18 cellular contexts compared by ENCODE assay signal in the genomic region with DNA sequence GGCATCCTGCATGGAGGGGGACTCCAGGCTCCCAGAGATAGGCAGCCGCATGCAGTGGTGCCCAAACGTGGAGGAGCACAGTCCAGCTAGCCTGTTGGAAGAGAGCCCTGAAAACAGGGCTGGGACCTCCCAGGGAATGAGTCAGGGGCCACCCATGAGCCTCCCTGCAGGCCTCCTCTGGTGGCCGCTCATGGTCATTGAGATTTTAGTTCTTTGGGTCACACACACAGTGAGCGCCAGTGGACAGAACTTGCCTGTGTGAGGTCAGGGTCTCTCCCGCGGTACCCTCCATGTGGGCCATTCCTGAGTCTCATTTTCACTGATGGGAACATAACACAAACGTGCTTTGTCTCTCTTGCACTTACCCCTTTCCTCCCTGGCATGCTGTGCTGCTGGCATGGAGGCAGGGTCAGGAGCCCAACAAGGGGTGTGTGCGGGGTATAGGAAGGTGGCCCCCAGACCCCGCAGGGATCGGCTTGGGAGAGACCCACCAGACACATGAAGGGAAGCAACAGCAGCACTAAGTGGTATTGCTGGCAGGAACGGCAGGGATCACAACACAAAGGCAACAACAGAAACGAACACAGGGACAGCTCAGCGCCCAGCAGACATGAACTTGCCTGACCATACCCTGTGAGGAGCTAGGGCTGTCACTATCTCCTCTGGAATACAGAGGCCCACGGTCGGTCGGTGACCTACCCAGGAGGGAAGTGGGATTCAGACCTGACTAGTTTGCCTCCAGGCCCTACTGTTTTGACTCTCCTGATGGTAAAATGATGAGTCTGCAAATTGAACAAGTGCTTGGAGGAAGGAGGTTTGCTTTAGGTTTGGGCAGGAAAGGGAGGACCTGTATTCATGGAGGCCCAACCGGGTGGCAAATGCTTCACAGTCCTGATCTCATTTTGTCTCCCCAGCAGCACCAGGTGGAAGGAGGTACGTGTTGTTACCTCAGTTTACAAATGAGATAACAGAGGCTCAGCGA. TPM values are rescaled to one million over a fixed set of nuclear protein-coding genes. Genes with fewer than 3 reads are reported as not detected.
A peak's percentile ranks its signal among the peaks of the same experiment; 100 is the strongest.
DNase-seq lines count a peak whose midpoint lies in the region; ATAC-seq and TF ChIP-seq lines count a peak whose summit lies in the region.
"Had no signal": no experiment of that assay in that cellular context is flagged by ENCODE, and none has a peak within 500 bp of the region (broad histone marks: within the 10 kb centered on the region; RNA-seq: fewer than 3 reads in every experiment).

No MANE protein-coding gene starts in this region.

- no peaks in the 10 kb centered on the region for H3K79me2 ChIP-seq in PC-9 (ENCODE audit: low read depth)

- no peaks in the 10 kb centered on the region for H3K4me1 ChIP-seq in PC-9 (replicated peaks; ENCODE audit: insufficient read depth)
- H3K4me1 ChIP-seq: colonic mucosa, pancreas had no signal

- no peaks in the 10 kb centered on the region for H3K36me3 ChIP-seq in PC-9 (ENCODE audit: low read depth)
- H3K36me3 ChIP-seq: colonic mucosa, pancreas had no signal

- no peaks in the 10 kb centered on the region for H4K20me1 ChIP-seq in PC-9 (ENCODE audit: insufficient read depth)

- H2AFZ ChIP-seq in PC-9: no peak overlapping the region

- H3K9me2 ChIP-seq in PC-9 (ENCODE audit: insufficient read depth): no peaks in the 10 kb centered on the region

- CTCF ChIA-PET in WTC11 (lab: Charles Lee) (interaction anchor here (1.7 kb wide), 1 partner anchor 133 kb away, joined by 4 read pairs; no protein-coding TSS in a partner anchor), PC-9 (lab: Charles Lee) (no interaction called here)

- H3K4me3 Mint-ChIP-seq in activated T-cell treated with anti-CD3 and anti-CD28 coated beads, Interleukin-2, amount 50 U/mL, for 24 hours: no peak overlapping the region
- no peak overlapping the region for H3K4me3 Mint-ChIP-seq in activated T-cell treated with anti-CD3 and anti-CD28 coated beads, Interleukin-2, amount 50 U/mL, for 4 hours
- no peak overlapping the region for H3K4me3 Mint-ChIP-seq in WTC11
- H3K4me3 Mint-ChIP-seq: activated naive CD4-positive, alpha-beta T cell treated with anti-CD3 and anti-CD28 coated beads, Interleukin-2, amount 10 ng/mL, durations not matched to agents 7 days and 5 days; T-cell had no signal

- no peaks in the 10 kb centered on the region for H3K9me3 Mint-ChIP-seq in activated T-cell treated with anti-CD3 and anti-CD28 coated beads, Interleukin-2, amount 50 U/mL, for 24 hours
- no peaks in the 10 kb centered on the region for H3K9me3 Mint-ChIP-seq in activated T-cell treated with anti-CD3 and anti-CD28 coated beads, Interleukin-2, amount 50 U/mL, for 4 hours
- peaks cover 3% of the 10 kb centered on the region; the same call in 1 of the 2 replicates for H3K9me3 Mint-ChIP-seq in WTC11
- H3K9me3 Mint-ChIP-seq: activated naive CD4-positive, alpha-beta T cell treated with anti-CD3 and anti-CD28 coated beads, Interleukin-2, amount 10 ng/mL, durations not matched to agents 7 days and 5 days; T-cell had no signal

- no peaks in the 10 kb centered on the region for H3K27me3 ChIP-seq in layer of hippocampus (ENCODE audit: control insufficient read depth, insufficient read depth, low read length)
- no peaks in the 10 kb centered on the region for H3K27me3 ChIP-seq in PC-9 (ENCODE audit: insufficient read depth, low read depth)
- H3K27me3 ChIP-seq: colonic mucosa, pancreas, upper lobe of left lung had no signal

- H3K4me1 Mint-ChIP-seq in activated T-cell treated with anti-CD3 and anti-CD28 coated beads, Interleukin-2, amount 50 U/mL, for 24 hours (ENCODE audit: low read depth): peaks cover 31% of the 10 kb centered on the region
- H3K4me1 Mint-ChIP-seq in activated T-cell treated with anti-CD3 and anti-CD28 coated beads, Interleukin-2, amount 50 U/mL, for 4 hours (ENCODE audit: low read depth): peaks cover 23% of the 10 kb centered on the region
- no peaks in the 10 kb centered on the region; the same call in 1 of the 2 replicates for H3K4me1 Mint-ChIP-seq in WTC11

- TF ChIP-seq CTCF in WTC11 (IDR thresholded peaks at IDR 0.05) (no peak), PC-9 (conservative IDR thresholded peaks at IDR 0.05) (no peak)

- H3F3A ChIP-seq in PC-9 (ENCODE audit: insufficient read depth, low read depth): no peaks in the 10 kb centered on the region

- H3K36me3 Mint-ChIP-seq in activated T-cell treated with anti-CD3 and anti-CD28 coated beads, Interleukin-2, amount 50 U/mL, for 24 hours (ENCODE audit: low read depth): no peaks in the 10 kb centered on the region
- peaks cover 7% of the 10 kb centered on the region for H3K36me3 Mint-ChIP-seq in activated T-cell treated with anti-CD3 and anti-CD28 coated beads, Interleukin-2, amount 50 U/mL, for 4 hours (ENCODE audit: insufficient read depth)
- no peaks in the 10 kb centered on the region for H3K36me3 Mint-ChIP-seq in WTC11

- H3K27me3 Mint-ChIP-seq in activated T-cell treated with anti-CD3 and anti-CD28 coated beads, Interleukin-2, amount 50 U/mL, for 24 hours: no peaks in the 10 kb centered on the region
- H3K27me3 Mint-ChIP-seq in activated T-cell treated with anti-CD3 and anti-CD28 coated beads, Interleukin-2, amount 50 U/mL, for 4 hours (ENCODE audit: low read depth): no peaks in the 10 kb centered on the region
- H3K27me3 Mint-ChIP-seq in WTC11 (ENCODE audit: low read depth): no peaks in the 10 kb centered on the region
- H3K27me3 Mint-ChIP-seq: T-cell had no signal

- ATAC-seq in activated T-cell treated with anti-CD3 and anti-CD28 coated beads, Interleukin-2, amount 50 U/mL, for 4 hours: no peak
- no peak for ATAC-seq in WTC11
- ATAC-seq: pancreas, sciatic nerve, T-cell had no signal

- H3K9me3 ChIP-seq in PC-9 (ENCODE audit: insufficient read depth, low read depth): no peaks in the 10 kb centered on the region
- H3K9me3 ChIP-seq: colonic mucosa, pancreas, upper lobe of left lung had no signal

- H3K27ac ChIP-seq in layer of hippocampus (ENCODE audit: low read depth, low read length) (peak overlapping the region; percentile 50), temporal lobe (ENCODE audit: low read depth, low read length) (peak overlapping the region; percentile 5), PC-9 (no peak overlapping the region)
- H3K27ac ChIP-seq: colonic mucosa, pancreas, upper lobe of left lung had no signal

- POLR2A ChIA-PET in WTC11 (lab: Charles Lee): no interaction called here
- POLR2A ChIA-PET in PC-9 (lab: Charles Lee; ENCODE audit: unreplicated experiment): no interaction called here

- no peak for DNase-seq in activated T-cell treated with anti-CD3 and anti-CD28 coated beads, Interleukin-2, amount 50 U/mL, for 24 hours
- no peak for DNase-seq in activated T-cell treated with anti-CD3 and anti-CD28 coated beads, Interleukin-2, amount 50 U/mL, for 4 hours
- DNase-seq in WTC11 (ENCODE audit: low spot score) (no peak), PC-9 (no peak), NCI-H446 (lab: John Stamatoyannopoulos, UW) (no peak), DMS79 treated with DMSO at 0.1 percent for 48 hours (lab: John Stamatoyannopoulos, UW) (no peak)
- DNase-seq: activated naive CD4-positive, alpha-beta T cell treated with anti-CD3 and anti-CD28 coated beads, Interleukin-2, amount 10 ng/mL, durations not matched to agents 7 days and 5 days; colonic mucosa; KG1; NCI-H524 treated with DMSO at 0.1 percent for 48 hours; stimulated activated naive CD4-positive, alpha-beta T cell; T-cell; upper lobe of left lung had no signal

- peak overlapping the region; percentile 7 for H3K27ac Mint-ChIP-seq in activated T-cell treated with anti-CD3 and anti-CD28 coated beads, Interleukin-2, amount 50 U/mL, for 24 hours
- peak overlapping the region; percentile 69; the same call in 1 of the 2 replicates for H3K27ac Mint-ChIP-seq in WTC11
- H3K27ac Mint-ChIP-seq: activated naive CD4-positive, alpha-beta T cell treated with anti-CD3 and anti-CD28 coated beads, Interleukin-2, amount 10 ng/mL, durations not matched to agents 7 days and 5 days had no signal

- intact Hi-C loops in PC-9 (cut with micrococcal nuclease; ENCODE audit: unreplicated experiment): no loop called here

- BruUV-seq in PC-9 (replicated peaks; lab: Mats Ljungman, UMichigan): no TSS peak

- no peak overlapping the region for H3K4me2 ChIP-seq in PC-9

- no peak overlapping the region for H3K4me3 ChIP-seq in PC-9
- H3K4me3 ChIP-seq: colonic mucosa, lung, pancreas, upper lobe of left lung had no signal

TF ChIP-seq in WTC11, 78 proteins besides CTCF, POLR2A, EP300 and RAD21:
- no peak for TF ChIP-seq GRHL2 (CRISPR knock-in tag; IDR thresholded peaks at IDR 0.05; ENCODE audit: insufficient replicate concordance, severe bottlenecking)

RNA-seq across cellular contexts. Expression of a gene that starts 31.8 kb away (rescaled TPM):
- total RNA-seq in activated T-cell treated with anti-CD3 and anti-CD28 coated beads, Interleukin-2, amount 50 U/mL, for 4 hours: 1 to 10 TPM in 2 of 3 donors, under 1 TPM in 1; 0.79 to 1.8 (median 1.7) TPM
- total RNA-seq in WTC11 (2021) (2.9 to 4.0 TPM (median 3.7 TPM) in 3 replicates), temporal lobe (15.0 TPM), PC-9 (2021) (4.4 and 5.6 TPM in 2 replicates)
